In the genomic region with DNA sequence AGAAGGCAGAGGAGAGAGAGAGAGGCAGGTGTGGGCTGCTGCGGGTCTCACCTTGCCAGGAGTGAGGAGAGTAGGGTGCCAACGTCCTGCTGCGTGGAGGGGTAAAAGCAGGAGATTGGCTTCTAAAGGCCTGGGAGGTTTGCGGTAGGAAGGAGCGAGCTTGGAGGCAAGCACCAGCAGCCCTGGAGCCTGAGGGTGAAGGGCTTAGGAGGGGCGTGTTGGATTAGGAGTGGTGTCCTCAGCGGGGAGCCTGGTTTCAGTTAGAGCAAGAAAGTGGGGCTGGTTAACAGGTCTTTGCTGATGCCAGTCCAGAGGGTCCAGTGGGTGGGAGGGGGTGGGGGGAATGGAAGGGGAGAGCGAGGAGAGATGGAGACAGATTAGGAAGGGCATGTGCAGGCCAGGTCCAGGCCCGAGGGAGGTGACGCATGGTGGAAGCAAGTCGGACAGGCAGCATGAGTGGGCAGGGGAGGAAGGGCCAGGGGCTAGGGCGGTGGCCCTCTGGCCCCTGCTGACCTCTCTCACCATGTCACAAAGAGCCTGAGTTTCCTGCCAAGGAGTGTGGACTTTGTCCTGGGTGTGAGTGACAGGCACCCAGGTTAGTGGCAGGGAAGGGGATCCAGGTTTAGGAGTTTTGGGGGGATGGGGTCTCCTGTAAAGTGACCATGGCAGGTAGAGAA, we compare ENCODE assay signal across 18 cellular contexts. TPM values are rescaled to one million over a fixed set of nuclear protein-coding genes. Genes with fewer than 3 reads are reported as not detected.
"Had no signal": no experiment of that assay in that cellular context is flagged by ENCODE, and none has a peak within 500 bp of the region (broad histone marks: within the 10 kb centered on the region; RNA-seq: fewer than 3 reads in every experiment).

No MANE protein-coding gene starts in this region.

- FAIRE-seq: colon had no signal

- ATAC-seq: activated CD4-positive, alpha-beta T cell treated with anti-CD3 and anti-CD28 coated beads for 36 hours; activated CD8-positive, alpha-beta T cell treated with anti-CD3 and anti-CD28 coated beads for 36 hours; activated naive CD4-positive, alpha-beta T cell treated with anti-CD3 and anti-CD28 coated beads, Interleukin-2, amount 50 U/mL, for 72 hours; esophagus mucosa; sciatic nerve had no signal

- DNase-seq: activated CD4-positive, alpha-beta T cell treated with anti-CD3 and anti-CD28 coated beads for 36 hours; activated CD8-positive, alpha-beta T cell treated with anti-CD3 and anti-CD28 coated beads for 36 hours; activated effector memory CD4-positive, alpha-beta T cell treated with anti-CD3 and anti-CD28 coated beads, Interleukin-2, amount 50 U/mL, for 16 hours; activated T-cell treated with anti-CD3 and anti-CD28 coated beads, Interleukin-2, amount 50 U/mL, for 48 hours; mesendoderm; nephron progenitor cell; stimulated activated CD4-positive, alpha-beta T cell treated with anti-CD3 and anti-CD28 coated beads, Interleukin-12 subunit alpha, Interleukin-12 subunit beta, amount 100 ng/mL, for 4 hours; stimulated activated CD4-positive, alpha-beta T cell treated with anti-CD3 and anti-CD28 coated beads, Interleukin-2, amount 100 ng/mL, for 24 hours; tibial artery had no signal

- H2AFZ ChIP-seq: hepatocyte had no signal

- H3K4me1 ChIP-seq: tibial artery, vagina had no signal

- H3K4me2 ChIP-seq: hepatocyte had no signal

- H3K9me3 ChIP-seq: tibial artery, vagina had no signal

- H3K27ac ChIP-seq: cardiac muscle cell, hepatocyte, tibial artery, vagina had no signal

- H3K79me2 ChIP-seq: hepatocyte had no signal

- H3K4me3 ChIP-seq: cardiac muscle cell, hepatocyte, tibial artery, vagina had no signal

- H3K27me3 ChIP-seq: cardiac muscle cell, hepatocyte, tibial artery, vagina had no signal

RNA-seq across cellular contexts. Expression of gene LHX4, which starts 36.6 kb away (rescaled TPM):
- total RNA-seq: activated CD4-positive, alpha-beta T cell treated with anti-CD3 and anti-CD28 coated beads for 36 hours; activated CD8-positive, alpha-beta T cell treated with anti-CD3 and anti-CD28 coated beads for 36 hours; activated naive CD4-positive, alpha-beta T cell treated with anti-CD3 and anti-CD28 coated beads, Interleukin-2, amount 50 U/mL, for 72 hours; cardiac muscle cell; kidney epithelial cell; sciatic nerve; T-helper 1 cell treated with Interleukin-12 subunit alpha and Interleukin-12 subunit beta and Interleukin-4 antibody, amounts not matched to agents 30 ng/mL and 1 ng/mL, for 36 hours had no signal
